In genomic region chr22:24506802-24507438, GRCh38 we compare ENCODE assay signal across 11 cellular contexts. TPM values are rescaled to one million over a fixed set of nuclear protein-coding genes. Genes with fewer than 3 reads are reported as not detected.
A peak's percentile ranks its signal among the peaks of the same experiment; 100 is the strongest.
DNase-seq lines count a peak whose midpoint lies in the region; ATAC-seq and TF ChIP-seq lines count a peak whose summit lies in the region.
"Had no signal": no experiment of that assay in that cellular context is flagged by ENCODE, and none has a peak within 500 bp of the region (broad histone marks: within the 10 kb centered on the region; RNA-seq: fewer than 3 reads in every experiment).

No MANE protein-coding gene starts in this region.

- peaks cover 21% of the 10 kb centered on the region for H3K4me1 ChIP-seq in HUES6 (ENCODE audit: control insufficient read depth, insufficient read depth, low read length)
- H3K4me1 ChIP-seq in iPS-15b (ENCODE audit: control insufficient read depth, insufficient read depth, low read length) = peaks cover 13% of the 10 kb centered on the region
- peaks cover 2 to 29% (median 6%) of the 10 kb centered on the region in 3 donors for H3K4me1 ChIP-seq in gastroesophageal sphincter

- no peaks in the 10 kb centered on the region for H3K9me3 ChIP-seq in HUES6 (ENCODE audit: control insufficient read depth, insufficient read depth, low read depth, low read length)
- H3K9me3 ChIP-seq in iPS-15b (ENCODE audit: control insufficient read depth, insufficient read depth, low read length) = no peaks in the 10 kb centered on the region
- H3K9me3 ChIP-seq in gastroesophageal sphincter = no peaks in the 10 kb centered on the region

- TF ChIP-seq CTCF in C4-2B (conservative IDR thresholded peaks at IDR 0.05) (no peak), gastroesophageal sphincter (IDR thresholded peaks at IDR 0.05) (no peak)

- 75% methylated on average over 5 of the region's 6 CpGs; no CpG with 5 or more reads in 1 of the 2 donors for WGBS in gastroesophageal sphincter (ENCODE audit: low coverage in 1 of 2), 2 donors

- no peak for ATAC-seq in GM18909 (IDR thresholded peaks at IDR 0.05; ENCODE audit: poor library complexity, unreplicated experiment)
- ATAC-seq in gastroesophageal sphincter = no peak
- ATAC-seq: activated CD8-positive, alpha-beta T cell treated with anti-CD3 and anti-CD28 coated beads, Interleukin-2, amount 10 ng/mL, durations not matched to agents 7 days and 5 days had no signal

- H3K36me3 ChIP-seq in HUES6 (ENCODE audit: control insufficient read depth, insufficient read depth, low read length) = no peaks in the 10 kb centered on the region
- H3K36me3 ChIP-seq in iPS-15b (ENCODE audit: control insufficient read depth, insufficient read depth, low read length) = no peaks in the 10 kb centered on the region
- no peaks in the 10 kb centered on the region for H3K36me3 ChIP-seq in gastroesophageal sphincter

- TF ChIP-seq POLR2A in gastroesophageal sphincter (IDR thresholded peaks at IDR 0.05) = no peak

- H3K27ac ChIP-seq in C4-2B (peak overlapping the region; percentile 12; the same call in 1 of the 2 replicates), HUES6 (ENCODE audit: low read depth, low read length) (peak overlapping the region; percentile 18; the same call in 1 of the 2 replicates), gastroesophageal sphincter (no peak overlapping the region)

- H3K4me3 ChIP-seq in HUES6 (ENCODE audit: low read depth, low read length) (peak overlapping the region; percentile 35), iPS-15b (ENCODE audit: low read depth, low read length) (peak overlapping the region; percentile 6), gastroesophageal sphincter (no peak overlapping the region)

- H3K27me3 ChIP-seq in HUES6 (ENCODE audit: control insufficient read depth, insufficient read depth, low read length) (no peaks in the 10 kb centered on the region), iPS-15b (ENCODE audit: control insufficient read depth, insufficient read depth, low read length) (no peaks in the 10 kb centered on the region), gastroesophageal sphincter (no peaks in the 10 kb centered on the region)

- H3K9ac ChIP-seq in HUES6 (ENCODE audit: low read length) (peak overlapping the region; percentile 49), iPS-15b (ENCODE audit: low read depth, low read length) (no peak overlapping the region)

- peak; percentile 18 for DNase-seq in NOMO-1 treated with dmso at 0.1 percent for 144 hours (lab: John Stamatoyannopoulos, UW; ENCODE audit: unreplicated experiment)
- no peak for DNase-seq in Kasumi-1 (lab: John Stamatoyannopoulos, UW)
- no peak for DNase-seq in SKM-1 (lab: John Stamatoyannopoulos, UW; ENCODE audit: unreplicated experiment)
- DNase-seq: activated CD8-positive, alpha-beta T cell treated with anti-CD3 and anti-CD28 coated beads, Interleukin-2, amount 10 ng/mL, durations not matched to agents 7 days and 5 days; DND-41; NCI-H1048 had no signal

- TF ChIP-seq EP300 in gastroesophageal sphincter (IDR thresholded peaks at IDR 0.05) = no peak

RNA-seq across cellular contexts. Expression of gene UPB1, which starts 11.8 kb away (rescaled TPM):
- under 1 TPM in 3 of 4 donors, not detected in 1; 0.13 to 0.93 (median 0.50) TPM for total RNA-seq in gastroesophageal sphincter

RNA-seq across cellular contexts. Expression of gene GUCD1, which starts 48.0 kb away (rescaled TPM):
- 100 to 1,000 TPM; 107 to 178 (median 121) TPM for total RNA-seq in gastroesophageal sphincter

RNA-seq across cellular contexts. Expression of gene SNRPD3, which starts 48.9 kb away (rescaled TPM):
- total RNA-seq in gastroesophageal sphincter = 100 to 1,000 TPM in 3 of 4 donors, 10 to 100 TPM in 1; 98.4 to 138 (median 104) TPM

Comparison
In these comparisons a context has a peak if more than half of its experiments do, and no peak if none do; other contexts are left out.
1. H3K27ac ChIP-seq: peak in C4-2B (single experiment) and HUES6 (single experiment); none in gastroesophageal sphincter (0 of 4).
2. H3K4me3 ChIP-seq: peak in HUES6 (single experiment) and iPS-15b (single experiment); none in gastroesophageal sphincter (0 of 2).